ENCODE assay signal across 8 cellular contexts in the genomic region with DNA sequence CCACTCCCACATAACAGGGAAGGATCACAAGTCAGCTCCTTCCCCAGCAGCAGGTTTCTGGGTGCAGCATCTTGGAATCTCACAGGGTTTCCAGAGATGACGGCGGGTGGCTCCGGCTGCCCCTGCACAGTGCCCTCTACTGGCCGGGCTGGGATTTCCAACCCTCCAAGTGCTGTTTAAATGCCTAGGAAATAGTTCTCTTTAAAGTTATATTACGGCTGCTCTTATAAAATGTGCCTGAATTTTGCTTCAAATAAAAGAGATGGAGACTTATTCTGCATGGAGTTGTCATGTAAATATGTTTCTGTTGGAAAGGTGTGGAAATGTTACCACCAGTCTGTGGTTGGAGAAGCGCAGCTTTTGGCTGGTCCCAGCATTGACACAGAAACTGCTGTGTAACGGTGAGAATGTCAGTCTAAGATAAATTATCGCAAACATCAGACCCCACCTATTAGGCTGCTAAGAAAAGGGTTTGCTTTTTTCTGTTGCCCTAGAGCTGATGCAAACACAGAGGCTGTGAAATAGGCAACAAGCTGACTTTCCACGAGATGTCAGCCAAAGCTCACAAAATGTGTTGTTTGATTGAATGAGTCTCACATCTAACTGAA. TPM values are rescaled to one million over a fixed set of nuclear protein-coding genes. Genes with fewer than 3 reads are reported as not detected.
DNase-seq lines count a peak whose midpoint lies in the region; ATAC-seq, FAIRE-seq and TF ChIP-seq lines count a peak whose summit lies in the region.

No MANE protein-coding gene starts in this region.

- no peak overlapping the region for H2AFZ ChIP-seq in neural progenitor cell (replicated peaks)

- FAIRE-seq in HTR-8/SVneo (lab: Jason Lieb, UNC): no peak

- H3K79me2 ChIP-seq in neural progenitor cell (ENCODE audit: low read depth): peaks cover 17% of the 10 kb centered on the region

- no peak for DNase-seq in BJ (ENCODE audit: low read depth)
- peak; percentile 41 for DNase-seq in HTR-8/SVneo (ENCODE audit: insufficient read length, low spot score)
- DNase-seq in T1000 (lab: John Stamatoyannopoulos, UW): peak; percentile 13
- DNase-seq in cardiac fibroblast (ENCODE audit: low read depth in 2 of 2): peak; percentile 26 to 44
- peak; percentile 35 for DNase-seq in neural progenitor cell (ENCODE audit: low spot score)
- DNase-seq in NCI-H2196 treated with DMSO at 0.1 percent for 48 hours (lab: John Stamatoyannopoulos, UW; ENCODE audit: unreplicated experiment): no peak
- no peak for DNase-seq in NCI-H345 (lab: John Stamatoyannopoulos, UW)

- H3K27ac ChIP-seq in neural progenitor cell: no peak overlapping the region

- H3K4me2 ChIP-seq in neural progenitor cell: no peak overlapping the region

- peaks cover 1% of the 10 kb centered on the region for H3K36me3 Mint-ChIP-seq in neural progenitor cell

- no peak overlapping the region for H3K9ac ChIP-seq in neural progenitor cell

- H3K27me3 Mint-ChIP-seq in neural progenitor cell (ENCODE audit: insufficient read depth, low read depth): peaks cover 4% of the 10 kb centered on the region

- peaks cover 13% of the 10 kb centered on the region for H3K4me1 ChIP-seq in neural progenitor cell

- no peaks in the 10 kb centered on the region for H3K9me3 ChIP-seq in neural progenitor cell (ENCODE audit: low read depth)

- no peaks in the 10 kb centered on the region for H3K9me3 Mint-ChIP-seq in neural progenitor cell

- POLR2A ChIA-PET in BJ (lab: Charles Lee): no interaction called here

- peaks cover 20% of the 10 kb centered on the region for H3K4me1 Mint-ChIP-seq in neural progenitor cell

- TF ChIP-seq CTCF in BJ (IDR thresholded peaks at IDR 0.05; ENCODE audit: insufficient read depth, low read depth, low read length) (peak; percentile 74), cardiac fibroblast (IDR thresholded peaks at IDR 0.05; ENCODE audit: low read depth, low read length) (peak; percentile 78), neural progenitor cell (IDR thresholded peaks at IDR 0.05) (peak; percentile 72)

- CTCF ChIA-PET in BJ (lab: Yijun Ruan, JAX): interaction anchor here (0.5 to 2.5 kb wide), 6 partner anchors 14 to 1259 kb away, joined by 3 to 9 read pairs (median 3); no protein-coding TSS in a partner anchor

- H4K20me1 ChIP-seq in neural progenitor cell (ENCODE audit: low read depth): peaks cover 12% of the 10 kb centered on the region

- H3K27ac Mint-ChIP-seq in neural progenitor cell: no peak overlapping the region

- peaks cover 10% of the 10 kb centered on the region for H3F3A ChIP-seq in neural progenitor cell (ENCODE audit: low read depth)

- no peak for ATAC-seq in HG02884 (IDR thresholded peaks at IDR 0.05; ENCODE audit: unreplicated experiment)

- H3K27me3 ChIP-seq in BJ (ENCODE audit: control insufficient read depth, insufficient read depth, low read length): no peaks in the 10 kb centered on the region
- H3K27me3 ChIP-seq in neural progenitor cell: no peaks in the 10 kb centered on the region

- H3K36me3 ChIP-seq in BJ (ENCODE audit: control insufficient read depth, insufficient read depth, low read length) (no peaks in the 10 kb centered on the region), neural progenitor cell (peaks cover 2% of the 10 kb centered on the region)

- H3K4me3 ChIP-seq in BJ (ENCODE audit: low read depth, low read length) (no peak overlapping the region), cardiac fibroblast (replicated peaks in 1 of 2; ENCODE audit: low read depth in 2 of 2, low read length in 2 of 2) (no peak overlapping the region), neural progenitor cell (no peak overlapping the region)

- H3K4me3 Mint-ChIP-seq in neural progenitor cell: no peak overlapping the region

RNA-seq across cellular contexts. Expression of gene HJURP, which starts 3.3 kb away (rescaled TPM):
- 30.5 and 46.2 TPM in 2 replicates for polyA plus RNA-seq in BJ (2011; rRNA removed)
- polyA minus RNA-seq in BJ (2011; rRNA and poly(A)+ RNA removed): 45.2 and 74.5 TPM in 2 replicates
- 101 and 109 TPM in 2 replicates for total RNA-seq in neural progenitor cell (ENCODE audit: low replicate concordance)

RNA-seq across cellular contexts. Expression of gene TRPM8, which starts 59.6 kb away (rescaled TPM):
- polyA plus RNA-seq in BJ (2011; rRNA removed): not detected in 2 replicates
- not detected in 2 replicates for polyA minus RNA-seq in BJ (2011; rRNA and poly(A)+ RNA removed)
- total RNA-seq in neural progenitor cell (ENCODE audit: low replicate concordance): 4.9 and 7.5 TPM in 2 replicates

Comparison
In these comparisons a context has a peak if more than half of its experiments do, and no peak if none do; other contexts are left out.
1. DNase-seq: peak in HTR-8/SVneo (single experiment), T1000 (single experiment), cardiac fibroblast (2 of 2) and neural progenitor cell (single experiment); none in BJ (single experiment), NCI-H2196 treated with DMSO at 0.1 percent for 48 hours (single experiment) and NCI-H345 (single experiment).
2. Peak in every context shown above with its lines, with median percentiles within 50 percentile points of each other: CTCF ChIP-seq.